ENCODE assay signal across 7 cellular contexts in genomic region chr6:16282370-16282769, GRCh38. TPM values are rescaled to one million over a fixed set of nuclear protein-coding genes. Genes with fewer than 3 reads are reported as not detected.
"Had no signal": no experiment of that assay in that cellular context is flagged by ENCODE, and none has a peak within 500 bp of the region (broad histone marks: within the 10 kb centered on the region; RNA-seq: fewer than 3 reads in every experiment).

No MANE protein-coding gene starts in this region.

- ATAC-seq: GM23338, HCT116, HepG2 had no signal

- H3K4me2 ChIP-seq: GM23338 had no signal

- H3K36me3 ChIP-seq: HAP-1 had no signal

- H3K9me3 ChIP-seq: HAP-1 had no signal

- H3K4me3 ChIP-seq: GM23338, HAP-1 had no signal

- H3K27ac ChIP-seq: HL-60 had no signal

- FAIRE-seq: HepG2 had no signal

- DNase-seq: H7, KG1 had no signal

- H2AFZ ChIP-seq: GM23338 had no signal

RNA-seq across cellular contexts. Expression of gene GMPR, which starts 44.0 kb away (rescaled TPM):
- total RNA-seq: HepG2 had no signal
- polyA plus RNA-seq: HepG2 had no signal
